9 cellular contexts compared by ENCODE assay signal in the genomic region with DNA sequence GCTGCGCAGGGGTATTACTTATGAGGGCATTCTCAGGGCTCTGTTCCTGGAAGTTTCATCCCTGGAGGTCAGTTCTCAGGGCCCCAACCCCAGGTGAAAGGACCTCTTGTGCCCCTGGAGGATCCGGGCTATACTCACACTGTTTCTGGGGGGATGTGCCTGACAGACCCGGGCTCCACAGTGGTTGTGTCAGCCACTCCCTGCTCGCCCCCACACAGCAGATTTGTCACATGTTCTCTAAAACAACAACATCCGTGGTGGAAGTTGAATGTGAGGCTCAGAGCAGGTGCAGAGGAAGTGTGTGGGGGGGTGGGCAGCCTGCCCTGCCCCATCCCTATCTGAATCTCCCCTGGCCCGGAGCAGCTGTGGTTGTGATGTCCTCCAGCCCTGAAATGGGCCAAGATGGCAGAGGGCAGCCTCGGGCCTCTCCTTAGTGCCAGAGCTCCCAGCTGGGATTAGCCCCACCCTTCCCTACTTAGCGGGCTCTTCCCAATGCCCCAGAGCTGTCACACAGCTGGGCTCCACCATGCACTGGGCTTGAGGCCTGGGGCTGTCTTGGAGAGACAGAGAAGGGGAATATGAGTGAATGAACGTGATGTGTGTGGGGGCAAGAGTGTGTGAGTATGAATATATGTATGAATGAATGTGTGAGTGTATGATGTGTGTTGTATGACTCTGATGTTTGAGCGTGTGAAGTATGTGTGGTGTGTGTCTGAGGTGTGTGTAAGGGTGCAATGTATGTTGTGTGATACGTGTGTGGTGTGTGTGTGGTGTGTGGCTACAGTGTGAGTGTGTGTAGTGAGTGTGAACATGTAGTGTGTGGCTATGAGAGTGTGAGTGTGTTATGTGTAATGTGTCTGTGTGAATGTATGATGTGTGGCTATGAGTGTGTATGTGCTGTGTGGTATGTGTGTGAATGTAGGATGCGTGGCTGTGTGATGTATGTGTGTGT.
A peak's percentile ranks its signal among the peaks of the same experiment; 100 is the strongest.
DNase-seq lines count a peak whose midpoint lies in the region; ATAC-seq lines count a peak whose summit lies in the region.
"Had no signal": no experiment of that assay in that cellular context is flagged by ENCODE, and none has a peak within 500 bp of the region (broad histone marks: within the 10 kb centered on the region; RNA-seq: fewer than 3 reads in every experiment).

No MANE protein-coding gene starts in this region.

- peaks cover 13% of the 10 kb centered on the region for H3K36me3 Mint-ChIP-seq in central memory CD8-positive, alpha-beta T cell (ENCODE audit: insufficient read depth)

- peak; percentile 28 for ATAC-seq in GM18520 (IDR thresholded peaks at IDR 0.05; ENCODE audit: unreplicated experiment)
- peak; percentile 56 for ATAC-seq in HG02798 (IDR thresholded peaks at IDR 0.05; ENCODE audit: poor library complexity, unreplicated experiment)
- ATAC-seq in central memory CD8-positive, alpha-beta T cell (replicated peaks; ENCODE audit: extremely low read depth, poor library complexity, severe bottlenecking): peak; percentile 76

- no peaks in the 10 kb centered on the region for H3K9me3 Mint-ChIP-seq in central memory CD8-positive, alpha-beta T cell

- H3K4me1 Mint-ChIP-seq in central memory CD8-positive, alpha-beta T cell: peaks cover 17% of the 10 kb centered on the region

- H3K27ac Mint-ChIP-seq in central memory CD8-positive, alpha-beta T cell (ENCODE audit: low read depth): no peak overlapping the region

- DNase-seq in T-helper 1 cell (peak; percentile 18 to 83 (median 55)), HUDEP-2 (lab: John Stamatoyannopoulos, UW; ENCODE audit: unreplicated experiment in 76 of 76) (no peak), D341Med (ENCODE audit: low spot score) (no peak), NCI-H2196 (lab: John Stamatoyannopoulos, UW; ENCODE audit: unreplicated experiment) (no peak)
- peak; percentile 49 to 71 for DNase-seq in central memory CD8-positive, alpha-beta T cell (ENCODE audit: low spot score in 2 of 2)
- DNase-seq in stimulated activated CD8-positive, alpha-beta memory T cell treated with anti-CD3 and anti-CD28 coated beads, Interleukin-4, amount 100 ng/mL, for 24 hours (ENCODE audit: low read depth): peak; percentile 61
- DNase-seq: gastrocnemius medialis had no signal

- H3K27me3 Mint-ChIP-seq in central memory CD8-positive, alpha-beta T cell: no peaks in the 10 kb centered on the region

- H3K4me3 Mint-ChIP-seq in central memory CD8-positive, alpha-beta T cell: no peak overlapping the region

Comparison
In these comparisons a context has a peak if more than half of its experiments do, and no peak if none do; other contexts are left out.
1. DNase-seq: peak in T-helper 1 cell (5 of 5), central memory CD8-positive, alpha-beta T cell (2 of 2) and stimulated activated CD8-positive, alpha-beta memory T cell treated with anti-CD3 and anti-CD28 coated beads, Interleukin-4, amount 100 ng/mL, for 24 hours (single experiment); none in HUDEP-2 (0 of 76), D341Med (single experiment) and NCI-H2196 (single experiment).
2. Peak in every context shown above with its lines, with median percentiles within 50 percentile points of each other: ATAC-seq.